ENCODE assay signal across 16 cellular contexts in genomic region chr11:110991621-110992355, GRCh38.
DNase-seq lines count a peak whose midpoint lies in the region; ATAC-seq, FAIRE-seq and TF ChIP-seq lines count a peak whose summit lies in the region.
"Had no signal": no experiment of that assay in that cellular context is flagged by ENCODE, and none has a peak within 500 bp of the region (broad histone marks: within the 10 kb centered on the region; RNA-seq: fewer than 3 reads in every experiment).

No MANE protein-coding gene starts in this region.

- no peak for TF ChIP-seq CTCF in gastrocnemius medialis (IDR thresholded peaks at IDR 0.05 in 4 of 5, conservative IDR thresholded peaks at IDR 0.05 in 1 of 5)

- no peak for DNase-seq in GM12892 (ENCODE audit: insufficient read length)
- peak; percentile 83 for DNase-seq in adipocyte (ENCODE audit: low read depth)
- no peak for DNase-seq in left cardiac atrium
- peak; percentile 28 to 58 for DNase-seq in gastrocnemius medialis
- no peak for DNase-seq in activated CD4-positive, alpha-beta T cell treated with anti-CD3 and anti-CD28 coated beads, Interleukin-2, amount 50 U/mL, for 1 hour
- no peak for DNase-seq in NCI-H146 (lab: John Stamatoyannopoulos, UW)
- no peak for DNase-seq in NCI-H2171 treated with DMSO at 0.1 percent for 48 hours (lab: John Stamatoyannopoulos, UW)
- DNase-seq in SIG-M5 treated with dmso at 0.1 percent for 504 hours (lab: John Stamatoyannopoulos, UW; ENCODE audit: unreplicated experiment), result no peak
- DNase-seq: activated naive CD4-positive, alpha-beta T cell treated with anti-CD3 and anti-CD28 coated beads, Interleukin-2, amount 10 ng/mL, durations not matched to agents 7 days and 5 days; CD4-positive, CD25-positive, alpha-beta regulatory T cell; dorsolateral prefrontal cortex; stimulated activated CD4-positive, alpha-beta T cell treated with anti-CD3 and anti-CD28 coated beads, Interleukin-4, amount 100 ng/mL, for 24 hours; stimulated activated naive CD8-positive, alpha-beta T cell treated with anti-CD3 and anti-CD28 coated beads, Interleukin-15, Interleukin-2, amounts not matched to agents 100 U/mL and 50 U/mL, for 24 hours had no signal

- H3K27me3 ChIP-seq in adipocyte (replicated peaks; ENCODE audit: control insufficient read depth, insufficient read depth, low read length) (no peaks in the 10 kb centered on the region), gastrocnemius medialis (no peaks in the 10 kb centered on the region)
- H3K27me3 ChIP-seq: dorsolateral prefrontal cortex had no signal

- ATAC-seq in left cardiac atrium (peak; percentile 47 to 87), gastrocnemius medialis (peak; percentile 53 to 55)
- ATAC-seq: Panc1; stimulated activated naive CD8-positive, alpha-beta T cell treated with anti-CD3 and anti-CD28 coated beads, Interleukin-15, Interleukin-2, amounts not matched to agents 100 U/mL and 50 U/mL, for 24 hours had no signal

- no peak for TF ChIP-seq POLR2A in GM12892 (IDR thresholded peaks at IDR 0.05; ENCODE audit: low read depth, low read length)
- TF ChIP-seq POLR2A in gastrocnemius medialis (IDR thresholded peaks at IDR 0.05), result no peak

- peak overlapping the region in 3 of 4 donors; percentile 10 to 33 (median 14) for H3K27ac ChIP-seq in gastrocnemius medialis
- H3K27ac ChIP-seq: dorsolateral prefrontal cortex, parathyroid adenoma had no signal

- H3K9me3 ChIP-seq in adipocyte (ENCODE audit: control insufficient read depth, low read length) (no peaks in the 10 kb centered on the region), gastrocnemius medialis (no peaks in the 10 kb centered on the region)

- peak; percentile 67 for FAIRE-seq in GM12892 (lab: Jason Lieb, UNC)
- FAIRE-seq: TTC549 had no signal

- H3K4me3 ChIP-seq in adipocyte (ENCODE audit: low read length), result peak overlapping the region; percentile 54
- no peak overlapping the region for H3K4me3 ChIP-seq in gastrocnemius medialis
- H3K4me3 ChIP-seq: dorsolateral prefrontal cortex had no signal

- intact Hi-C loops in left cardiac atrium (cut with DNase I), result no loop called here
- intact Hi-C loops in gastrocnemius medialis (cut with DNase I; ENCODE audit: low total_unique reads), result no loop called here

- in situ Hi-C loops in gastrocnemius medialis (cut with MboI; ENCODE audit: low sequenced_read_pairs in 4 of 4), result no loop called here

- peak overlapping the region; percentile 32 for H3K9ac ChIP-seq in adipocyte (ENCODE audit: low read length)
- H3K9ac ChIP-seq: parathyroid adenoma had no signal

- H3K4me1 ChIP-seq in adipocyte (ENCODE audit: control insufficient read depth, insufficient read depth, low read length) (peaks cover 36% of the 10 kb centered on the region), gastrocnemius medialis (peaks cover 5 to 11% of the 10 kb centered on the region in 2 donors)
- H3K4me1 ChIP-seq: parathyroid adenoma had no signal

- H3K36me3 ChIP-seq in adipocyte (ENCODE audit: control insufficient read depth, insufficient read depth, low read length, severe bottlenecking) (no peaks in the 10 kb centered on the region), gastrocnemius medialis (no peaks in the 10 kb centered on the region)

Comparison
In these comparisons a context has a peak if more than half of its experiments do, and no peak if none do; other contexts are left out.
1. DNase-seq: peak in adipocyte (single experiment) and gastrocnemius medialis (2 of 2); none in GM12892 (single experiment), left cardiac atrium (single experiment), activated CD4-positive, alpha-beta T cell treated with anti-CD3 and anti-CD28 coated beads, Interleukin-2, amount 50 U/mL, for 1 hour (single experiment), NCI-H146 (single experiment), NCI-H2171 treated with DMSO at 0.1 percent for 48 hours (single experiment) and SIG-M5 treated with dmso at 0.1 percent for 504 hours (single experiment).